13 cellular contexts compared by ENCODE assay signal in the genomic region with DNA sequence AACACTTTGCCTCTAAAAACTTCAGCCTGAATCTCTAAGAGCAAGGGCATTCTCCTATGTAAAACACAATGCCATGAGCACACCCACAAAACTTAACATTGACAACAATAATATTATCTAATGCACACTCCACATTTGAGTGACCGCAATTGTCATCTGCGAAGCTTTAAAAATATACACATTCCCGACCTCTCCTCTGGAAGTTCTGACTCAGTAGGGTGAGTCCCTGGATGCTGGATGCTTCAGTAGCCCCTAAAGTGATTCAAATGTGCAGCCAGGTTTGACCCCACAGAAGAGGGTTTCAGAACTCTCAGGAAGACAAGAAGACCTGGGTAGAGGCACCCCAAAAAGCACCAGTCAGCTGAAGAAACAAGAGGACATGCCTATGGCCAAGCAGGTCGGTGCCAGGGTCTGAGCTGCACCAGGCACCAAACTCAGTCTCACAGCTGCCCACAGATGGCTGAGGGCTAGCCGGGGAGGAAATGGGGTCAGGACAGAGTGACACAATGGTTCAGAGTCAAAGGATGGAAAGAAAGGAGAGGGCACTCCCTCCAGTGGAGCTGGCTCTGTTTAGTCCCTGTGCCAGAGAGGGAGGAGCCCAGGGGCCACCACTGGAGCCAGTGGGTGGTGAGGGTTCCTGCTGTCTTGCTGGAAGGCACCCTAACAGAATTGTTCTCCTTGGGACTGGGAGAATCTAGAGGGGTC. TPM values are rescaled to one million over a fixed set of nuclear protein-coding genes. Genes with fewer than 3 reads are reported as not detected.
A peak's percentile ranks its signal among the peaks of the same experiment; 100 is the strongest.
DNase-seq lines count a peak whose midpoint lies in the region; ATAC-seq and TF ChIP-seq lines count a peak whose summit lies in the region.
"Had no signal": no experiment of that assay in that cellular context is flagged by ENCODE, and none has a peak within 500 bp of the region (broad histone marks: within the 10 kb centered on the region; RNA-seq: fewer than 3 reads in every experiment).

No MANE protein-coding gene starts in this region.

- no peaks in the 10 kb centered on the region for H3K27me3 Mint-ChIP-seq in activated CD8-positive, alpha-beta memory T cell treated with anti-CD3 and anti-CD28 coated beads, Interleukin-2, amount 10 ng/mL, durations not matched to agents 7 days and 5 days
- no peaks in the 10 kb centered on the region for H3K27me3 Mint-ChIP-seq in activated naive CD8-positive, alpha-beta T cell treated with anti-CD3 and anti-CD28 coated beads for 36 hours

- no peaks in the 10 kb centered on the region for H3K9me3 Mint-ChIP-seq in activated CD8-positive, alpha-beta memory T cell treated with anti-CD3 and anti-CD28 coated beads, Interleukin-2, amount 10 ng/mL, durations not matched to agents 7 days and 5 days (ENCODE audit: low read depth)
- no peaks in the 10 kb centered on the region for H3K9me3 Mint-ChIP-seq in activated naive CD8-positive, alpha-beta T cell treated with anti-CD3 and anti-CD28 coated beads for 36 hours
- H3K9me3 Mint-ChIP-seq: activated naive CD4-positive, alpha-beta T cell treated with anti-CD3 and anti-CD28 coated beads, Interleukin-2, amount 50 U/mL, for 72 hours had no signal

- ATAC-seq in activated CD8-positive, alpha-beta memory T cell treated with anti-CD3 and anti-CD28 coated beads, Interleukin-2, amount 10 ng/mL, durations not matched to agents 7 days and 5 days, result no peak

- 61 to 63% methylated on average over 5 of the region's 5 CpGs for WGBS in esophagus squamous epithelium, 2 donors
- WGBS in thyroid gland, 2 donors, result 34 to 42% methylated on average over 5 of the region's 5 CpGs

- H3K4me1 ChIP-seq in esophagus squamous epithelium (peaks cover 41 to 69% (median 65%) of the 10 kb centered on the region in 3 donors), mucosa of rectum (ENCODE audit: control insufficient read depth in 2 of 2, insufficient read depth in 2 of 2, low read length in 2 of 2) (peaks cover 49 to 50% of the 10 kb centered on the region in 2 donors), thyroid gland (peaks cover 72 to 87% of the 10 kb centered on the region in 2 donors)

- H3K36me3 ChIP-seq in esophagus squamous epithelium (peaks cover 0 to 7% (median 0%) of the 10 kb centered on the region in 3 donors), mucosa of rectum (ENCODE audit: control insufficient read depth in 2 of 2, insufficient read depth in 2 of 2, low read length in 2 of 2) (no peaks in the 10 kb centered on the region), thyroid gland (no peaks in the 10 kb centered on the region)
- H3K36me3 ChIP-seq: HAP-1 had no signal

- DNase-seq in activated CD8-positive, alpha-beta memory T cell treated with anti-CD3 and anti-CD28 coated beads, Interleukin-2, amount 10 ng/mL, durations not matched to agents 7 days and 5 days, result no peak
- DNase-seq in activated CD8-positive, alpha-beta memory T cell treated with anti-CD3 and anti-CD28 coated beads, Interleukin-2, amount 50 U/mL, for 4 hours, result no peak
- DNase-seq in esophagus squamous epithelium (lab: John Stamatoyannopoulos, UW), result no peak
- peak; percentile 58 to 63 for DNase-seq in thyroid gland
- no peak for DNase-seq in OCI-M2 (lab: John Stamatoyannopoulos, UW; ENCODE audit: unreplicated experiment)
- no peak for DNase-seq in H4 (ENCODE audit: low spot score)
- no peak for DNase-seq in activated naive CD8-positive, alpha-beta T cell treated with anti-CD3 and anti-CD28 coated beads for 36 hours
- DNase-seq: NCI-H1092 treated with DMSO at 0.1 percent for 48 hours, testis had no signal

- TF ChIP-seq POLR2A in esophagus squamous epithelium (IDR thresholded peaks at IDR 0.05), result no peak
- no peak for TF ChIP-seq POLR2A in thyroid gland (IDR thresholded peaks at IDR 0.05)

- H3K9me3 ChIP-seq in esophagus squamous epithelium, result no peaks in the 10 kb centered on the region
- no peaks in the 10 kb centered on the region for H3K9me3 ChIP-seq in mucosa of rectum (ENCODE audit: control insufficient read depth in 2 of 2, low read length in 2 of 2)
- no peaks in the 10 kb centered on the region for H3K9me3 ChIP-seq in thyroid gland
- H3K9me3 ChIP-seq: A549, HAP-1, testis had no signal

- no peaks in the 10 kb centered on the region for H3K36me3 Mint-ChIP-seq in activated CD8-positive, alpha-beta memory T cell treated with anti-CD3 and anti-CD28 coated beads, Interleukin-2, amount 10 ng/mL, durations not matched to agents 7 days and 5 days
- H3K36me3 Mint-ChIP-seq in activated naive CD8-positive, alpha-beta T cell treated with anti-CD3 and anti-CD28 coated beads for 36 hours, result no peaks in the 10 kb centered on the region
- H3K36me3 Mint-ChIP-seq: activated naive CD4-positive, alpha-beta T cell treated with anti-CD3 and anti-CD28 coated beads, Interleukin-2, amount 50 U/mL, for 72 hours had no signal

- H3K27ac ChIP-seq in esophagus squamous epithelium (peak overlapping the region in 3 of 4 donors; percentile 25 to 39 (median 31)), mucosa of rectum (ENCODE audit: low read depth in 2 of 2, low read length in 2 of 2) (peak overlapping the region; percentile 10 to 33), thyroid gland (peak overlapping the region; percentile 4 to 91 (median 47))
- H3K27ac ChIP-seq: A549, testis had no signal

- intact Hi-C loops in esophagus squamous epithelium (cut with DNase I), result no loop called here
- intact Hi-C loops in thyroid gland (cut with DNase I), result no loop called here

- H3K4me3 ChIP-seq in esophagus squamous epithelium (no peak overlapping the region), mucosa of rectum (ENCODE audit: low read length in 2 of 2) (no peak overlapping the region), thyroid gland (replicated peaks in 1 of 3) (no peak overlapping the region)
- H3K4me3 ChIP-seq: A549, HAP-1, testis had no signal

- H3K27ac Mint-ChIP-seq in activated CD8-positive, alpha-beta memory T cell treated with anti-CD3 and anti-CD28 coated beads, Interleukin-2, amount 10 ng/mL, durations not matched to agents 7 days and 5 days, result peak overlapping the region; percentile 16
- H3K27ac Mint-ChIP-seq in activated naive CD8-positive, alpha-beta T cell treated with anti-CD3 and anti-CD28 coated beads for 36 hours, result no peak overlapping the region

- H3K4me1 Mint-ChIP-seq in activated CD8-positive, alpha-beta memory T cell treated with anti-CD3 and anti-CD28 coated beads, Interleukin-2, amount 10 ng/mL, durations not matched to agents 7 days and 5 days, result peaks cover 20% of the 10 kb centered on the region
- H3K4me1 Mint-ChIP-seq in activated naive CD8-positive, alpha-beta T cell treated with anti-CD3 and anti-CD28 coated beads for 36 hours, result peaks cover 54% of the 10 kb centered on the region

- CTCF ChIA-PET in activated CD8-positive, alpha-beta memory T cell treated with anti-CD3 and anti-CD28 coated beads, Interleukin-2, amount 10 ng/mL, durations not matched to agents 7 days and 5 days (lab: Charles Lee), result interaction anchor here (0.9 to 3.3 kb wide), 5 partner anchors 11 to 45 kb away, joined by 3 to 16 read pairs (median 4); no protein-coding TSS in a partner anchor

- TF ChIP-seq CTCF in esophagus squamous epithelium (IDR thresholded peaks at IDR 0.05) (no peak), thyroid gland (IDR thresholded peaks at IDR 0.05) (no peak)

- H3K9ac ChIP-seq in mucosa of rectum (ENCODE audit: low read depth in 1 of 2, low read length in 2 of 2), result no peak overlapping the region

- H3K27me3 ChIP-seq in esophagus squamous epithelium (no peaks in the 10 kb centered on the region), mucosa of rectum (ENCODE audit: control insufficient read depth in 2 of 2, insufficient read depth in 2 of 2, low read length in 2 of 2) (no peaks in the 10 kb centered on the region), thyroid gland (no peaks in the 10 kb centered on the region)
- H3K27me3 ChIP-seq: testis had no signal

- no peak overlapping the region for H3K4me3 Mint-ChIP-seq in activated CD8-positive, alpha-beta memory T cell treated with anti-CD3 and anti-CD28 coated beads, Interleukin-2, amount 10 ng/mL, durations not matched to agents 7 days and 5 days
- H3K4me3 Mint-ChIP-seq in activated naive CD8-positive, alpha-beta T cell treated with anti-CD3 and anti-CD28 coated beads for 36 hours, result no peak overlapping the region

RNA-seq across cellular contexts. Expression of a gene that starts 17.4 kb away (rescaled TPM):
- total RNA-seq in activated CD8-positive, alpha-beta memory T cell treated with anti-CD3 and anti-CD28 coated beads, Interleukin-2, amount 10 ng/mL, durations not matched to agents 7 days and 5 days, result 10 to 100 TPM; 21.6 to 26.0 TPM
- total RNA-seq in esophagus squamous epithelium (10 to 100 TPM; 19.4 to 40.2 (median 21.3) TPM), thyroid gland (10 to 100 TPM; 19.9 to 36.9 (median 27.2) TPM)
- 2.4 and 3.4 TPM in 2 replicates for total RNA-seq in H4 (2014; rRNA removed; shearing (Covaris generic))
- total RNA-seq in activated naive CD8-positive, alpha-beta T cell treated with anti-CD3 and anti-CD28 coated beads for 36 hours, result 10 to 100 TPM; 21.3 to 21.5 TPM

RNA-seq across cellular contexts. Expression of a gene that starts 39.0 kb away (rescaled TPM):
- 10 to 100 TPM; 74.7 to 100.0 TPM for total RNA-seq in activated CD8-positive, alpha-beta memory T cell treated with anti-CD3 and anti-CD28 coated beads, Interleukin-2, amount 10 ng/mL, durations not matched to agents 7 days and 5 days
- total RNA-seq in esophagus squamous epithelium (10 to 100 TPM; 13.2 to 62.8 (median 23.8) TPM), thyroid gland (100 to 1,000 TPM in 2 of 4 donors, 10 to 100 TPM in 2; 72.3 to 177 (median 102) TPM)
- 3.6 and 5.9 TPM in 2 replicates for total RNA-seq in H4 (2014; rRNA removed; shearing (Covaris generic))
- 10 to 100 TPM; 64.3 to 75.6 TPM for total RNA-seq in activated naive CD8-positive, alpha-beta T cell treated with anti-CD3 and anti-CD28 coated beads for 36 hours

Comparison
In these comparisons a context has a peak if more than half of its experiments do, and no peak if none do; other contexts are left out.
1. DNase-seq: peak in thyroid gland (2 of 2); none in activated CD8-positive, alpha-beta memory T cell treated with anti-CD3 and anti-CD28 coated beads, Interleukin-2, amount 10 ng/mL, durations not matched to agents 7 days and 5 days (single experiment), activated CD8-positive, alpha-beta memory T cell treated with anti-CD3 and anti-CD28 coated beads, Interleukin-2, amount 50 U/mL, for 4 hours (single experiment), esophagus squamous epithelium (single experiment), OCI-M2 (single experiment), H4 (single experiment) and activated naive CD8-positive, alpha-beta T cell treated with anti-CD3 and anti-CD28 coated beads for 36 hours (single experiment).
2. Peak in every context shown above with its lines, with median percentiles within 50 percentile points of each other: H3K27ac ChIP-seq.